ENCODE assay signal across 8 cellular contexts in genomic region chr12:79687711-79688270, GRCh38. TPM values are rescaled to one million over a fixed set of nuclear protein-coding genes. Genes with fewer than 3 reads are reported as not detected.
DNase-seq lines count a peak whose midpoint lies in the region; ATAC-seq and TF ChIP-seq lines count a peak whose summit lies in the region.

No MANE protein-coding gene starts in this region.

- TF ChIP-seq CTCF in epithelial cell of esophagus (IDR thresholded peaks at IDR 0.05; ENCODE audit: insufficient read depth, low read depth, low read length, missing control alignments) = no peak
- TF ChIP-seq CTCF in osteoblast (IDR thresholded peaks at IDR 0.05; ENCODE audit: extremely low read depth, low read depth, low read length) = no peak
- TF ChIP-seq CTCF in lower leg skin (IDR thresholded peaks at IDR 0.05) = no peak
- TF ChIP-seq CTCF in spleen (IDR thresholded peaks at IDR 0.05 in 8 of 11, conservative IDR thresholded peaks at IDR 0.05 in 3 of 11) = no peak
- no peak for TF ChIP-seq CTCF in body of pancreas (IDR thresholded peaks at IDR 0.05)

- peak overlapping the region; percentile 79 for H3K4me2 ChIP-seq in osteoblast (ENCODE audit: insufficient read depth, low read length)

- H3K4me3 ChIP-seq in epithelial cell of esophagus (ENCODE audit: low read length) (peak overlapping the region; percentile 73), osteoblast (ENCODE audit: insufficient read depth, low read length) (peak overlapping the region; percentile 73), lower leg skin (ENCODE audit: low read depth, poor library complexity, severe bottlenecking) (no peak overlapping the region), spleen (peak overlapping the region in 4 of 8 donors; percentile 88 to 95 (median 93)), body of pancreas (no peak overlapping the region)

- WGBS in lower leg skin, 2 donors = 34 to 35% methylated on average over 3 of the region's 3 CpGs
- WGBS in spleen, 5 donors = 46 to 73% (median 63%) methylated on average over 3 of the region's 3 CpGs
- 37 to 40% methylated on average over 3 of the region's 3 CpGs for WGBS in body of pancreas, 2 donors

- peaks cover 44% of the 10 kb centered on the region for H3K4me1 ChIP-seq in osteoblast (ENCODE audit: insufficient read depth, low read length)
- peaks cover 10 to 59% (median 36%) of the 10 kb centered on the region in 6 donors for H3K4me1 ChIP-seq in spleen
- H3K4me1 ChIP-seq in body of pancreas = peaks cover 46% of the 10 kb centered on the region

- H3K79me2 ChIP-seq in osteoblast (ENCODE audit: insufficient read depth, low read length) = peaks cover 76% of the 10 kb centered on the region

- H2AFZ ChIP-seq in osteoblast (ENCODE audit: low read length) = no peak overlapping the region

- no peak for TF ChIP-seq POLR2A in lower leg skin (IDR thresholded peaks at IDR 0.05)
- TF ChIP-seq POLR2A in spleen (IDR thresholded peaks at IDR 0.05) = no peak
- TF ChIP-seq POLR2A in body of pancreas (IDR thresholded peaks at IDR 0.05) = no peak

- peak; percentile 32 for DNase-seq in EH (ENCODE audit: low read depth)
- DNase-seq in M059J (ENCODE audit: low read depth) = peak; percentile 27
- DNase-seq in epithelial cell of esophagus (ENCODE audit: low read depth) = peak; percentile 22
- no peak for DNase-seq in osteoblast (ENCODE audit: insufficient read length, low spot score, missing footprints)
- DNase-seq in activated CD8-positive, alpha-beta memory T cell treated with anti-CD3 and anti-CD28 coated beads, Interleukin-2, amount 50 U/mL, for 48 hours = no peak
- no peak for DNase-seq in lower leg skin (ENCODE audit: low spot score in 2 of 2)
- DNase-seq in spleen = no peak
- no peak for DNase-seq in body of pancreas

- H3K27ac ChIP-seq in osteoblast (ENCODE audit: low read depth, low read length) (peak overlapping the region; percentile 13), spleen (peak overlapping the region in 1 of 8 donors; percentile 75), body of pancreas (peak overlapping the region in 2 of 4 donors; percentile 6 to 97)

- H3K27me3 ChIP-seq in osteoblast (ENCODE audit: insufficient read depth, low read length) = no peaks in the 10 kb centered on the region
- H3K27me3 ChIP-seq in spleen (replicated peaks in 1 of 7) = peaks cover 0 to 38% (median 18%) of the 10 kb centered on the region in 7 donors
- no peaks in the 10 kb centered on the region for H3K27me3 ChIP-seq in body of pancreas

- intact Hi-C loops in lower leg skin (cut with DNase I; ENCODE audit: low total_unique reads) (no loop called here), spleen (cut with DNase I; ENCODE audit: low total_unique reads) (no loop called here), body of pancreas (cut with DNase I) (no loop called here)

- H3K9me3 ChIP-seq in osteoblast (ENCODE audit: low read depth, low read length) = no peaks in the 10 kb centered on the region
- no peaks in the 10 kb centered on the region for H3K9me3 ChIP-seq in spleen
- no peaks in the 10 kb centered on the region for H3K9me3 ChIP-seq in body of pancreas

- peaks cover 45% of the 10 kb centered on the region for H4K20me1 ChIP-seq in osteoblast (ENCODE audit: insufficient read depth, low read length)

- H3K36me3 ChIP-seq in osteoblast (ENCODE audit: insufficient read depth, low read length) (no peaks in the 10 kb centered on the region), spleen (no peaks in the 10 kb centered on the region), body of pancreas (replicated peaks in 1 of 2; ENCODE audit: insufficient read depth in 1 of 2, low read depth in 2 of 2) (no peaks in the 10 kb centered on the region)

- no peak for ATAC-seq in body of pancreas

RNA-seq across cellular contexts. Expression of gene PAWR, which starts 3.0 kb away (rescaled TPM):
- 20.7 and 46.3 TPM in 2 replicates for total RNA-seq in M059J (2014; rRNA removed; shearing (Covaris generic))
- total RNA-seq in osteoblast = 73.4 and 78.5 TPM in 2 replicates
- 100 to 1,000 TPM in 1 of 4 donors, 10 to 100 TPM in 3; 53.6 to 115 (median 65.6) TPM for total RNA-seq in lower leg skin
- total RNA-seq in spleen = 10 to 100 TPM; 22.8 to 38.0 (median 33.5) TPM
- polyA plus RNA-seq in spleen = 10 to 100 TPM; 16.1 to 28.6 (median 20.1) TPM
- 10 to 100 TPM; 19.8 to 49.0 TPM for total RNA-seq in body of pancreas

Comparison
In these comparisons a context has a peak if more than half of its experiments do, and no peak if none do; other contexts are left out.
1. DNase-seq: peak in EH (single experiment), M059J (single experiment) and epithelial cell of esophagus (single experiment); none in osteoblast (single experiment), activated CD8-positive, alpha-beta memory T cell treated with anti-CD3 and anti-CD28 coated beads, Interleukin-2, amount 50 U/mL, for 48 hours (single experiment), lower leg skin (0 of 2), spleen (single experiment) and body of pancreas (0 of 4).
2. H3K4me3 ChIP-seq: peak in epithelial cell of esophagus (single experiment) and osteoblast (single experiment); none in lower leg skin (single experiment) and body of pancreas (0 of 2).